18 cellular contexts compared by ENCODE assay signal in genomic region chr5:134517553-134517952, GRCh38. TPM values are rescaled to one million over a fixed set of nuclear protein-coding genes. Genes with fewer than 3 reads are reported as not detected.
DNase-seq lines count a peak whose midpoint lies in the region; ATAC-seq, FAIRE-seq and TF ChIP-seq lines count a peak whose summit lies in the region.
"Had no signal": no experiment of that assay in that cellular context is flagged by ENCODE, and none has a peak within 500 bp of the region (broad histone marks: within the 10 kb centered on the region; RNA-seq: fewer than 3 reads in every experiment).

No MANE protein-coding gene starts in this region.

- H3K36me3 ChIP-seq in MM.1S (replicated peaks; ENCODE audit: insufficient read depth, low read length) (no peaks in the 10 kb centered on the region), H1 (ENCODE audit: control insufficient read depth in 2 of 4, insufficient read depth in 4 of 4, low read length in 3 of 4) (no peaks in the 10 kb centered on the region)
- H3K36me3 ChIP-seq in naive thymus-derived CD4-positive, alpha-beta T cell (ENCODE audit: control insufficient read depth in 2 of 3, insufficient read depth in 3 of 3, low read length in 3 of 3), result no peaks in the 10 kb centered on the region

- H2BK12ac ChIP-seq in H1 (ENCODE audit: low read depth, low read length), result peak overlapping the region; percentile 75; the same call in 1 of the 2 replicates

- no peak for TF ChIP-seq POLR2A in H1 (IDR thresholded peaks at IDR 0.05; ENCODE audit: control extremely low read depth in 1 of 2, low read depth in 2 of 2, low read length in 2 of 2)

- H3F3A ChIP-seq in MM.1S (ENCODE audit: insufficient read depth, low read length), result peaks cover 11% of the 10 kb centered on the region; the same call in 1 of the 2 replicates

- H3K9ac ChIP-seq in MM.1S (ENCODE audit: low read length) (no peak overlapping the region), H1 (replicated peaks in 1 of 4; ENCODE audit: extremely low read depth in 1 of 4, low read depth in 3 of 4, low read length in 3 of 4) (no peak overlapping the region)

- H3K9me3 ChIP-seq in MM.1S (replicated peaks; ENCODE audit: insufficient read depth, low read length), result no peaks in the 10 kb centered on the region
- no peaks in the 10 kb centered on the region for H3K9me3 ChIP-seq in H1 (ENCODE audit: insufficient read depth in 2 of 2, low read depth in 1 of 2, low read length in 1 of 2)
- H3K9me3 ChIP-seq in naive thymus-derived CD4-positive, alpha-beta T cell (ENCODE audit: control insufficient read depth in 2 of 3, low read length in 3 of 3), result no peaks in the 10 kb centered on the region

- peaks cover 0 to 18% (median 0%) of the 10 kb centered on the region in 5 donors for H3K27me3 Mint-ChIP-seq in naive thymus-derived CD4-positive, alpha-beta T cell

- H4K91ac ChIP-seq in H1 (replicated peaks; ENCODE audit: insufficient read length, low read length), result no peak overlapping the region

- H2BK120ac ChIP-seq in H1 (replicated peaks; ENCODE audit: low read depth, low read length), result no peak overlapping the region

- H3K4me2 ChIP-seq in MM.1S (ENCODE audit: low read depth, low read length) (0 out of 2 replicates have a peak overlapping the region, but pooled peaks have one; percentile 13), H1 (ENCODE audit: insufficient read depth in 1 of 2, low read depth in 2 of 2, low read length in 2 of 2) (no peak overlapping the region)
- H3K4me2 ChIP-seq: GM23338 had no signal

- no peak for FAIRE-seq in H1 (lab: Jason Lieb, UNC)
- FAIRE-seq: D721Med, G401.6, GM12892 had no signal

- peak overlapping the region; percentile 44; the same call in 1 of the 2 replicates for H2BK5ac ChIP-seq in H1 (ENCODE audit: low read depth, low read length)

- CTCF ChIA-PET in H1 (lab: Charles Lee; ENCODE audit: partially characterized antibody), result interaction anchor here (0.7 to 2.3 kb wide), 7 partner anchors 9 to 136 kb away, joined by 3 to 6 read pairs (median 5); no protein-coding TSS in a partner anchor
- CTCF ChIA-PET in naive thymus-derived CD4-positive, alpha-beta T cell (lab: Charles Lee), result no interaction called here

- H3K18ac ChIP-seq in H1 (ENCODE audit: extremely low read depth, low read length), result no peak overlapping the region

- H4K5ac ChIP-seq in H1 (ENCODE audit: insufficient read length, low read depth, low read length), result no peak overlapping the region

- peak; percentile 92 for DNase-seq in MM.1S
- peak; percentile 86 for DNase-seq in RPMI8226
- DNase-seq in H1 (ENCODE audit: low read depth in 1 of 2, low spot score in 2 of 2), result no peak
- no peak for DNase-seq in activated T-cell treated with anti-CD3 and anti-CD28 coated beads, Interleukin-2, amount 50 U/mL, for 1 hour
- DNase-seq in NCI-H1417 (lab: John Stamatoyannopoulos, UW), result no peak
- no peak for DNase-seq in naive thymus-derived CD4-positive, alpha-beta T cell
- DNase-seq: CD8-positive, alpha-beta T cell; COR-L47; DMS153; DMS79 treated with DMSO at 0.1 percent for 48 hours; EL; H9 had no signal

- H3K4me3 ChIP-seq in MM.1S (ENCODE audit: low read length) (no peak overlapping the region), H1 (ENCODE audit: extremely low read depth in 1 of 4, insufficient read depth in 2 of 4, low read depth in 3 of 4, low read length in 4 of 4) (no peak overlapping the region)
- no peak overlapping the region for H3K4me3 ChIP-seq in naive thymus-derived CD4-positive, alpha-beta T cell (ENCODE audit: low read length)
- H3K4me3 ChIP-seq: GM23338 had no signal

- no peak overlapping the region for H3K4me3 Mint-ChIP-seq in naive thymus-derived CD4-positive, alpha-beta T cell
- H3K4me3 Mint-ChIP-seq: CD14-positive monocyte; CD8-positive, alpha-beta T cell; GM23338; H9 had no signal

- H3K27ac ChIP-seq in MM.1S (ENCODE audit: low read length) (peak overlapping the region; percentile 28; the same call in 1 of the 2 replicates), H1 (ENCODE audit: low read depth, low read length) (0 out of 2 replicates have a peak overlapping the region, but pooled peaks have one; percentile 7)
- no peak overlapping the region for H3K27ac ChIP-seq in naive thymus-derived CD4-positive, alpha-beta T cell (ENCODE audit: low read depth, low read length)
- H3K27ac ChIP-seq: HL-60 had no signal

- no peak overlapping the region for H2BK20ac ChIP-seq in H1 (ENCODE audit: low read length)

- no peak for TF ChIP-seq EP300 in H1 (IDR thresholded peaks at IDR 0.05; ENCODE audit: borderline replicate concordance in 1 of 2, low read depth in 2 of 2, low read length in 2 of 2)

- H3K56ac ChIP-seq in H1 (replicated peaks; ENCODE audit: insufficient read length, low read depth, low read length), result no peak overlapping the region

- H3K79me1 ChIP-seq in H1 (ENCODE audit: low read depth, low read length), result no peaks in the 10 kb centered on the region

- H3K27me3 ChIP-seq in MM.1S (replicated peaks; ENCODE audit: insufficient read depth, low read length) (peaks cover 15% of the 10 kb centered on the region; the same call in 1 of the 2 replicates), H1 (replicated peaks in 1 of 4; ENCODE audit: control insufficient read depth in 3 of 4, extremely low read depth in 1 of 4, insufficient read depth in 3 of 4, low read length in 3 of 4) (no peaks in the 10 kb centered on the region)
- H3K27me3 ChIP-seq in naive thymus-derived CD4-positive, alpha-beta T cell (ENCODE audit: control insufficient read depth in 2 of 2, insufficient read depth in 2 of 2, low read length in 2 of 2), result no peaks in the 10 kb centered on the region

- POLR2A ChIA-PET in H1 (lab: Charles Lee; ENCODE audit: partially characterized antibody), result interaction anchor here (0.7 kb wide), 1 partner anchor 50 kb away, joined by 3 read pairs; no protein-coding TSS in a partner anchor
- POLR2A ChIA-PET in naive thymus-derived CD4-positive, alpha-beta T cell (lab: Charles Lee), result no interaction called here

- H2AFZ ChIP-seq in MM.1S (ENCODE audit: low read length), result peak overlapping the region; percentile 46
- H2AFZ ChIP-seq in H1 (ENCODE audit: low read length), result no peak overlapping the region
- H2AFZ ChIP-seq: GM23338 had no signal

- intact Hi-C loops in naive thymus-derived CD4-positive, alpha-beta T cell (cut with micrococcal nuclease), result no loop called here

- no peaks in the 10 kb centered on the region for H3K36me3 Mint-ChIP-seq in naive thymus-derived CD4-positive, alpha-beta T cell
- H3K36me3 Mint-ChIP-seq: CD14-positive monocyte; CD8-positive, alpha-beta T cell had no signal

- H3K4me1 ChIP-seq in MM.1S (ENCODE audit: low read length) (peaks cover 6% of the 10 kb centered on the region), H1 (replicated peaks in 1 of 4; ENCODE audit: control insufficient read depth in 3 of 4, insufficient read depth in 4 of 4, low read length in 3 of 4) (peaks cover under 1 to 2% (median under 1%) of the 10 kb centered on the region in 4 experiments)
- no peaks in the 10 kb centered on the region for H3K4me1 ChIP-seq in naive thymus-derived CD4-positive, alpha-beta T cell (ENCODE audit: control insufficient read depth in 2 of 2, insufficient read depth in 2 of 2, low read length in 2 of 2)

- H3K14ac ChIP-seq in H1 (ENCODE audit: insufficient read length), result no peak overlapping the region

- H3K23me2 ChIP-seq in H1 (ENCODE audit: low read depth, low read length), result no peaks in the 10 kb centered on the region

- no peak for TF ChIP-seq RAD21 in H1 (IDR thresholded peaks at IDR 0.05 in 1 of 2, conservative IDR thresholded peaks at IDR 0.05 in 1 of 2; ENCODE audit: low read depth in 2 of 2, low read length in 2 of 2)

- H3K9me3 Mint-ChIP-seq in naive thymus-derived CD4-positive, alpha-beta T cell, result no peaks in the 10 kb centered on the region
- H3K9me3 Mint-ChIP-seq: CD14-positive monocyte; CD8-positive, alpha-beta T cell; GM23338; H9 had no signal

- no peak overlapping the region for H4K8ac ChIP-seq in H1 (ENCODE audit: extremely low read depth, insufficient read depth, low read length)

- H3K4ac ChIP-seq in H1 (replicated peaks; ENCODE audit: insufficient read length, low read depth, low read length), result no peak overlapping the region

- 95% methylated on average over 5 of the region's 5 CpGs; no CpG with 5 or more reads in 1 of the 2 experiments for WGBS in H1 (ENCODE audit: extremely low coverage in 1 of 2, insufficient coverage in 1 of 2, insufficient read length in 1 of 2, insufficient replicate concordance in 2 of 2, low coverage in 1 of 2, low lambda C conversion rate in 2 of 2, missing lambda C conversion rate in 1 of 2), 2 experiments

- no peak overlapping the region for H2AK5ac ChIP-seq in H1 (ENCODE audit: low read depth, low read length)

- H3K79me2 ChIP-seq in MM.1S (ENCODE audit: low read length) (no peaks in the 10 kb centered on the region), H1 (ENCODE audit: control insufficient read depth in 1 of 2, insufficient read depth in 2 of 2, low read length in 2 of 2) (no peaks in the 10 kb centered on the region)

- no peak overlapping the region for H3K23ac ChIP-seq in H1 (ENCODE audit: insufficient read length)

- no peak for ATAC-seq in naive thymus-derived CD4-positive, alpha-beta T cell
- ATAC-seq: CD8-positive, alpha-beta T cell; GM23338 had no signal

- no peak overlapping the region for H3K27ac Mint-ChIP-seq in naive thymus-derived CD4-positive, alpha-beta T cell
- H3K27ac Mint-ChIP-seq: CD14-positive monocyte; CD8-positive, alpha-beta T cell; GM23338; H9 had no signal

- no peak for TF ChIP-seq CTCF in MM.1S (IDR thresholded peaks at IDR 0.05; ENCODE audit: low read length)
- no peak for TF ChIP-seq CTCF in H1 (IDR thresholded peaks at IDR 0.05; ENCODE audit: control extremely low read depth in 1 of 3, insufficient read depth in 1 of 3, low read depth in 1 of 3, low read length in 3 of 3)

- H3K9me2 ChIP-seq in MM.1S (replicated peaks; ENCODE audit: insufficient read depth, low read length), result no peaks in the 10 kb centered on the region

- no peaks in the 10 kb centered on the region for H4K20me1 ChIP-seq in MM.1S (ENCODE audit: insufficient read depth, low read length)
- H4K20me1 ChIP-seq in H1 (replicated peaks in 1 of 2; ENCODE audit: control insufficient read depth in 1 of 2, insufficient read depth in 2 of 2, low read length in 2 of 2), result no peaks in the 10 kb centered on the region

- H2BK15ac ChIP-seq in H1 (ENCODE audit: low read length), result no peak overlapping the region

- H3K4me1 Mint-ChIP-seq in naive thymus-derived CD4-positive, alpha-beta T cell, result peaks cover 0 to 5% (median 0%) of the 10 kb centered on the region in 7 donors

RNA-seq across cellular contexts. Expression of gene JADE2, which starts 7.9 kb away (rescaled TPM):
- 55.8 and 59.4 TPM in 2 replicates for total RNA-seq in H1 (2021; fragmentation: NEBNext Ultra II Directional; extraction: Animal tissue kit (Norgen Biotek cat#: 25700))
- 19.2 and 21.9 TPM in 2 replicates for polyA plus RNA-seq in H1 (2011; rRNA removed)
- polyA plus RNA-seq in H1 (2011; cell fraction: cytosol; rRNA removed), result 19.5 TPM
- 28.6 TPM for polyA plus RNA-seq in H1 (2011; cell fraction: nucleus; rRNA removed)
- polyA plus RNA-seq in H1 (2012, experiment 1 of 2), result 15.9 to 23.0 TPM (median 22.1 TPM) in 4 replicates
- 19.7 TPM for polyA plus RNA-seq in H1 (2012, experiment 2 of 2)
- polyA plus RNA-seq in H1 (2013, experiment 1 of 2), result 14.6 TPM
- 14.5 TPM for polyA plus RNA-seq in H1 (2013, experiment 2 of 2)
- polyA minus RNA-seq in H1 (2011; rRNA and poly(A)+ RNA removed), result 42.6 and 49.2 TPM in 2 replicates
- polyA minus RNA-seq in H1 (2011; cell fraction: cytosol; rRNA and poly(A)+ RNA removed), result 24.7 TPM
- 26.6 TPM for polyA minus RNA-seq in H1 (2011; cell fraction: nucleus; rRNA and poly(A)+ RNA removed)
- 100 to 1,000 TPM in 4 of 5 experiments, 10 to 100 TPM in 1; 99.0 to 271 (median 153) TPM for total RNA-seq in naive thymus-derived CD4-positive, alpha-beta T cell
- polyA plus RNA-seq in naive thymus-derived CD4-positive, alpha-beta T cell, result 10 to 100 TPM; 29.8 to 55.7 TPM

Comparison
In these comparisons a context has a peak if more than half of its experiments do, and no peak if none do; other contexts are left out.
1. DNase-seq: peak in MM.1S (single experiment) and RPMI8226 (single experiment); none in H1 (0 of 2), activated T-cell treated with anti-CD3 and anti-CD28 coated beads, Interleukin-2, amount 50 U/mL, for 1 hour (single experiment), NCI-H1417 (0 of 3) and naive thymus-derived CD4-positive, alpha-beta T cell (0 of 9).